Comparison of ENCODE assay signal across 1 cellular context in the genomic region with DNA sequence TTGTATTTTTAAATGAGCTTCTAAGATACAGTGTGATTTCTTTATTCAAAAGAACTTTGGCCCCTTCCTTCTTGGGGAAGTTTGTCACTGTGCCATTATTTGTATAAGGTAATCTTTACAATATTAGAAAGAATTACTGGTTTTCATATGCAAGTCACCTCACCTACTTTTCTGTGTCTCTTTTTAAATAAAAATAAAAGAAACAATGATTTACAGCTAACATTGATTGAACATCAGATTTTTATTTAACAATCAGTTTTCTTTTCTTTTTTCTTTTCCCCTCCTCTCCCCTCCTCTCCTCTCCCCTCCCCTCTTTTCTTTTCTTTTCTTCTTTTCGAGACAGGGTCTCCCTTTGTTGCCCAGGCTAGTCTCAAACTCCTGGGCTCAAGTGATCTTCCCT.
TF ChIP-seq lines count a peak whose summit lies in the region.

No MANE protein-coding gene starts in this region.

TF ChIP-seq in HepG2, 621 proteins besides CTCF, POLR2A, EP300 and RAD21:
- TF ChIP-seq ZKSCAN8 (CRISPR knock-in tag; IDR thresholded peaks at IDR 0.05; ENCODE audit: borderline replicate concordance) (no peak), HNRNPK (IDR thresholded peaks at IDR 0.05; ENCODE audit: low read depth, low read length, poor library complexity, severe bottlenecking) (peak; percentile 84)
TF ChIP-seq in HepG2: peak in this region for 1.
